ENCODE assay signal across 15 cellular contexts in the genomic region with DNA sequence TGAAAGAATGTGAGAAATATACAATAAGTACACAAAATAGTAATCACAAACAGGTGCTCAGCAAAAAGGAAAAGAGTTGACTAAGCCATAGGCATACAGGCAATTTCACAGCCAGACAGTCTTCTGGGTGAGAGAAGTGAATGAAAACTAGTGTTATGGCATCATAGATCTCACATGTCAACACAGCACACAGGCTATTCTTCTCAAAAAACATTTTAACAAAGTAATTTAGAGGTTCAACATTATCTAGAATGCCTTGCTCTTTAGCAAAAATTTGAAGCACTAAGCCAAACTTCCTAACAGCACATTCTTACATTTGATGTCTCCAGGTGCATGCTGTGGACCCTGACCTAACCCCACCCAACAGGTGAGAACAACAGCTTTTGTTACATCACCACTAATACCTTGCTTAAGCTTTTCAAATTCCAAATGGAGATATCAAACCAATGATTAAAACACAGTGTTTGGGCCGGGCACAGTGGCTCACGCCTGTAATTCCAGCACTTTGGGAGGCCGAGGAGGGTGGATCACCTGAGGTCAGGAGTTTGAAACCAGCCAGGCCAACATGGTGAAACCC. TPM values are rescaled to one million over a fixed set of nuclear protein-coding genes. Genes with fewer than 3 reads are reported as not detected.
DNase-seq lines count a peak whose midpoint lies in the region; ATAC-seq and TF ChIP-seq lines count a peak whose summit lies in the region.
"Had no signal": no experiment of that assay in that cellular context is flagged by ENCODE, and none has a peak within 500 bp of the region (broad histone marks: within the 10 kb centered on the region; RNA-seq: fewer than 3 reads in every experiment).

No MANE protein-coding gene starts in this region.

- intact Hi-C loops in PC-3 (cut with micrococcal nuclease) = no loop called here
- intact Hi-C loops in lower leg skin (cut with DNase I; ENCODE audit: low total_unique reads) = no loop called here

- H3K4me3 ChIP-seq in SK-N-SH (ENCODE audit: low read depth in 2 of 2, low read length in 1 of 2) = no peak overlapping the region
- H3K4me3 ChIP-seq in PC-3 (ENCODE audit: low read length) = no peak overlapping the region
- no peak overlapping the region for H3K4me3 ChIP-seq in lower leg skin (ENCODE audit: low read depth, poor library complexity, severe bottlenecking)
- H3K4me3 ChIP-seq: heart right ventricle had no signal

- 96% methylated on average over 3 of the region's 3 CpGs for WGBS in SK-N-SH (ENCODE audit: low lambda C conversion rate)
- WGBS in lower leg skin, 2 donors = 86 to 95% methylated on average over 3 of the region's 3 CpGs

- H3K9me2 ChIP-seq in SK-N-SH (no peaks in the 10 kb centered on the region), PC-3 (replicated peaks; ENCODE audit: low read length) (no peaks in the 10 kb centered on the region)

- ATAC-seq in SK-N-SH treated with all-trans-retinoic acid at 6 μM for 48 hours = peak; percentile 54
- no peak for ATAC-seq in PC-3
- peak; percentile 27 to 46 for ATAC-seq in stimulated activated naive B cell treated with anti-CD40 and anti-IgM and Interleukin-4, amounts not matched to agents 10 μg/mL and 1 μg/mL and 100 μg/mL, for 72 hours (replicated peaks)
- ATAC-seq: heart right ventricle, left ventricle myocardium superior had no signal

- H3K4me2 ChIP-seq in SK-N-SH (no peak overlapping the region), PC-3 (ENCODE audit: low read length) (0 out of 2 replicates have a peak overlapping the region, but pooled peaks have one; percentile 6)

- peaks cover 0 to 14% of the 10 kb centered on the region in 2 experiments; a peak in 3 of 4 replicates for H3K4me1 ChIP-seq in SK-N-SH (ENCODE audit: control insufficient read depth in 1 of 2, insufficient read depth in 2 of 2, low read depth in 1 of 2, low read length in 1 of 2)
- H3K4me1 ChIP-seq in PC-3 (ENCODE audit: insufficient read depth, low read length) = peaks cover 20% of the 10 kb centered on the region

- H3K9ac ChIP-seq in SK-N-SH = no peak overlapping the region
- no peak overlapping the region for H3K9ac ChIP-seq in PC-3 (ENCODE audit: low read length)

- no peak for TF ChIP-seq POLR2A in lower leg skin (IDR thresholded peaks at IDR 0.05)

- no peak for DNase-seq in SK-N-SH
- DNase-seq in PC-3 = no peak
- no peak for DNase-seq in chondrocyte (ENCODE audit: low spot score)
- no peak for DNase-seq in stimulated activated naive B cell treated with anti-CD40 and anti-IgM and Interleukin-4, amounts not matched to agents 10 μg/mL and 1 μg/mL and 100 μg/mL, for 72 hours
- no peak for DNase-seq in lower leg skin (ENCODE audit: low spot score in 2 of 2)
- no peak for DNase-seq in AG20443 (ENCODE audit: low spot score)
- DNase-seq in GM13976 (ENCODE audit: low spot score) = no peak
- DNase-seq: activated CD4-positive, alpha-beta memory T cell treated with anti-CD3 and anti-CD28 coated beads for 36 hours; cortex of kidney; heart right ventricle; left ventricle myocardium superior; NCI-H1417 treated with DMSO at 0.1 percent for 48 hours; NCI-H69 had no signal

- H3F3A ChIP-seq in SK-N-SH (replicated peaks; ENCODE audit: insufficient read depth) (peaks cover 8% of the 10 kb centered on the region), PC-3 (ENCODE audit: low read length, unreplicated experiment) (no peaks in the 10 kb centered on the region)

- peaks cover 8% of the 10 kb centered on the region for H3K36me3 Mint-ChIP-seq in chondrocyte (ENCODE audit: low read depth)
- H3K36me3 Mint-ChIP-seq in stimulated activated naive B cell treated with anti-CD40 and anti-IgM and Interleukin-4, amounts not matched to agents 10 μg/mL and 1 μg/mL and 100 μg/mL, for 72 hours = peaks cover 18 to 58% of the 10 kb centered on the region in 2 donors

- no TSS peak for BruUV-seq in PC-3 (replicated peaks; lab: Mats Ljungman, UMichigan)

- H2AFZ ChIP-seq in SK-N-SH (ENCODE audit: low read depth) (no peak overlapping the region), PC-3 (ENCODE audit: low read length) (no peak overlapping the region)

- peak overlapping the region; percentile 49 for H3K27ac Mint-ChIP-seq in chondrocyte (ENCODE audit: unreplicated experiment)
- no peak overlapping the region for H3K27ac Mint-ChIP-seq in stimulated activated naive B cell treated with anti-CD40 and anti-IgM and Interleukin-4, amounts not matched to agents 10 μg/mL and 1 μg/mL and 100 μg/mL, for 72 hours
- H3K27ac Mint-ChIP-seq: activated CD4-positive, alpha-beta memory T cell treated with anti-CD3 and anti-CD28 coated beads for 36 hours; B cell had no signal

- H3K27me3 ChIP-seq in SK-N-SH (ENCODE audit: insufficient read depth) (no peaks in the 10 kb centered on the region), PC-3 (ENCODE audit: low read length) (no peaks in the 10 kb centered on the region)

- H3K9me3 Mint-ChIP-seq in chondrocyte (ENCODE audit: low read depth) = no peaks in the 10 kb centered on the region
- H3K9me3 Mint-ChIP-seq in stimulated activated naive B cell treated with anti-CD40 and anti-IgM and Interleukin-4, amounts not matched to agents 10 μg/mL and 1 μg/mL and 100 μg/mL, for 72 hours = no peaks in the 10 kb centered on the region
- H3K9me3 Mint-ChIP-seq: activated CD4-positive, alpha-beta memory T cell treated with anti-CD3 and anti-CD28 coated beads for 36 hours had no signal

- peaks cover 81% of the 10 kb centered on the region for H3K79me2 ChIP-seq in SK-N-SH (ENCODE audit: insufficient read depth)
- H3K79me2 ChIP-seq in PC-3 (ENCODE audit: low read length) = peaks cover 60% of the 10 kb centered on the region

- H3K4me1 Mint-ChIP-seq in chondrocyte (ENCODE audit: low read depth) = peaks cover 29% of the 10 kb centered on the region
- peaks cover 7 to 11% of the 10 kb centered on the region in 2 donors for H3K4me1 Mint-ChIP-seq in stimulated activated naive B cell treated with anti-CD40 and anti-IgM and Interleukin-4, amounts not matched to agents 10 μg/mL and 1 μg/mL and 100 μg/mL, for 72 hours

- no peak for TF ChIP-seq CTCF in SK-N-SH (IDR thresholded peaks at IDR 0.05)
- TF ChIP-seq CTCF in PC-3 (conservative IDR thresholded peaks at IDR 0.05; ENCODE audit: low read depth, low read length) = no peak
- TF ChIP-seq CTCF in chondrocyte (IDR thresholded peaks at IDR 0.05) = no peak
- TF ChIP-seq CTCF in lower leg skin (IDR thresholded peaks at IDR 0.05) = no peak
- no peak for TF ChIP-seq CTCF in GM13976 (IDR thresholded peaks at IDR 0.05; ENCODE audit: borderline replicate concordance, control extremely low read depth, extremely low read depth, insufficient read depth, missing control alignments)

- in situ Hi-C loops in GM13976 (cut with MboI; ENCODE audit: low sequenced_read_pairs, unreplicated experiment) = no loop called here

- POLR2A ChIA-PET in SK-N-SH (lab: Yijun Ruan, JAX) = interaction anchor here (0.5 kb wide), 1 partner anchor 69 kb away, joined by 3 read pairs; no protein-coding TSS in a partner anchor
- POLR2A ChIA-PET in PC-3 (lab: Charles Lee; ENCODE audit: unreplicated experiment) = no interaction called here

- no peaks in the 10 kb centered on the region for H3K27me3 Mint-ChIP-seq in chondrocyte (ENCODE audit: low read depth)
- peaks cover 24 to 59% of the 10 kb centered on the region in 2 donors for H3K27me3 Mint-ChIP-seq in stimulated activated naive B cell treated with anti-CD40 and anti-IgM and Interleukin-4, amounts not matched to agents 10 μg/mL and 1 μg/mL and 100 μg/mL, for 72 hours
- H3K27me3 Mint-ChIP-seq: activated CD4-positive, alpha-beta memory T cell treated with anti-CD3 and anti-CD28 coated beads for 36 hours had no signal

- H3K27ac ChIP-seq in SK-N-SH (ENCODE audit: low read depth in 2 of 2, low read length in 1 of 2) (no peak overlapping the region; a peak in 1 of 4 replicates), PC-3 (ENCODE audit: low read length) (no peak overlapping the region)
- H3K27ac ChIP-seq: heart right ventricle had no signal

- no peak for TF ChIP-seq EP300 in SK-N-SH (IDR thresholded peaks at IDR 0.05; ENCODE audit: borderline replicate concordance in 1 of 2, low read depth in 1 of 2, low read length in 1 of 2)

- no peak for TF ChIP-seq RAD21 in SK-N-SH (IDR thresholded peaks at IDR 0.05; ENCODE audit: low read length)

- no peaks in the 10 kb centered on the region for H3K9me3 ChIP-seq in SK-N-SH
- H3K9me3 ChIP-seq in PC-3 (ENCODE audit: low read length) = no peaks in the 10 kb centered on the region
- H3K9me3 ChIP-seq: heart right ventricle had no signal

- peaks cover 33% of the 10 kb centered on the region for H4K20me1 ChIP-seq in SK-N-SH (ENCODE audit: insufficient read depth)
- peaks cover 16% of the 10 kb centered on the region for H4K20me1 ChIP-seq in PC-3 (ENCODE audit: low read length)

- CTCF ChIA-PET in SK-N-SH (lab: Yijun Ruan, JAX) (interaction anchor here (0.6 to 1.1 kb wide), 3 partner anchors 18 to 627 kb away, joined by 3 read pairs; no protein-coding TSS in a partner anchor), PC-3 (lab: Charles Lee) (interaction anchor here (1.5 kb wide), 1 partner anchor 70 kb away, joined by 3 read pairs; no protein-coding TSS in a partner anchor)

- H3K36me3 ChIP-seq in SK-N-SH (replicated peaks in 1 of 2; ENCODE audit: control insufficient read depth in 1 of 2, insufficient read depth in 2 of 2, low read length in 1 of 2) = peaks cover 7 to 29% of the 10 kb centered on the region in 2 experiments
- H3K36me3 ChIP-seq in PC-3 (ENCODE audit: low read depth, low read length) = peaks cover 11% of the 10 kb centered on the region

- H3K4me3 Mint-ChIP-seq in chondrocyte (ENCODE audit: unreplicated experiment) = no peak overlapping the region
- no peak overlapping the region for H3K4me3 Mint-ChIP-seq in stimulated activated naive B cell treated with anti-CD40 and anti-IgM and Interleukin-4, amounts not matched to agents 10 μg/mL and 1 μg/mL and 100 μg/mL, for 72 hours
- H3K4me3 Mint-ChIP-seq: activated CD4-positive, alpha-beta memory T cell treated with anti-CD3 and anti-CD28 coated beads for 36 hours; B cell had no signal

TF ChIP-seq in SK-N-SH, 30 proteins besides CTCF, POLR2A, EP300 and RAD21 (continues in another document):
- TF ChIP-seq TEAD4 (IDR thresholded peaks at IDR 0.05; ENCODE audit: borderline replicate concordance, insufficient read depth) = no peak

RNA-seq across cellular contexts. Expression of a gene that starts 30.5 kb away (rescaled TPM):
- polyA plus RNA-seq in SK-N-SH (2012; rRNA removed) = 4.2 and 5.8 TPM in 2 replicates
- polyA plus RNA-seq in SK-N-SH (2012; cell fraction: cytosol; rRNA removed) = 3.4 and 3.8 TPM in 2 replicates
- polyA plus RNA-seq in SK-N-SH (2012; cell fraction: nucleus; rRNA removed) = 5.3 and 6.1 TPM in 2 replicates
- total RNA-seq in PC-3 (2014; rRNA removed) = 11.5 and 14.6 TPM in 2 replicates
- total RNA-seq in chondrocyte = 24.5 to 29.0 TPM (median 25.3 TPM) in 3 replicates
- 10 to 100 TPM; 16.9 to 21.4 (median 18.4) TPM for total RNA-seq in lower leg skin

RNA-seq across cellular contexts. Expression of a gene that starts 43.4 kb away (rescaled TPM):
- 9.4 and 12.4 TPM in 2 replicates for polyA plus RNA-seq in SK-N-SH (2012; rRNA removed)
- polyA plus RNA-seq in SK-N-SH (2012; cell fraction: cytosol; rRNA removed) = 3.8 and 5.1 TPM in 2 replicates
- 43.1 and 63.4 TPM in 2 replicates for polyA plus RNA-seq in SK-N-SH (2012; cell fraction: nucleus; rRNA removed)
- total RNA-seq in PC-3 (2014; rRNA removed) (5.1 and 7.0 TPM in 2 replicates), chondrocyte (15.4 to 22.3 TPM (median 17.6 TPM) in 3 replicates), lower leg skin (10 to 100 TPM; 15.6 to 21.4 (median 19.0) TPM)
- total RNA-seq: B cell had no signal

RNA-seq across cellular contexts. Expression of a gene that starts 52.5 kb away (rescaled TPM):
- polyA plus RNA-seq in SK-N-SH (2012; rRNA removed) = 42.4 and 54.3 TPM in 2 replicates
- 42.6 and 50.4 TPM in 2 replicates for polyA plus RNA-seq in SK-N-SH (2012; cell fraction: cytosol; rRNA removed)
- 28.0 and 48.4 TPM in 2 replicates for polyA plus RNA-seq in SK-N-SH (2012; cell fraction: nucleus; rRNA removed)
- total RNA-seq in PC-3 (2014; rRNA removed) (23.5 and 28.1 TPM in 2 replicates), chondrocyte (54.7 to 63.9 TPM (median 58.2 TPM) in 3 replicates), lower leg skin (10 to 100 TPM; 14.9 to 21.6 (median 18.3) TPM)
